In the genomic region with DNA sequence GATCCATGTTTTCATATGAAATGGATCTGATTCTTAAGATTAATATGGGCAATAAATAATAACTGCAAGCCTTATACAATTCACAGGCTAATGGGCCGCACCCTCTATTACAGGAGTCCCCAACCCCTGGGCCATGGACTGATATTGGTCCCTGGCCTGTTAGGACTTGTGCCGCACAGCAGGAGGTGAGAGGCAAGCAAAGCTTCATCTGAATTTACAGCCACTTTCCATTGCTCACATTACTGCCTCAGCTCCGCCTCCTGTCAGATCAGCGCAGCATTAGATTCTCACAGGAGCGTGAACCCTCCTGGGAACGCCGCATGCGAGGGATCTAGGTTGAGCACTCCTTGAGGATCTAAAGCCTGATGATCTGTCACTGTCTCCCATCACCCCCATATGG, we compare ENCODE assay signal across 10 cellular contexts.
DNase-seq lines count a peak whose midpoint lies in the region; ATAC-seq and TF ChIP-seq lines count a peak whose summit lies in the region.
"Had no signal": no experiment of that assay in that cellular context is flagged by ENCODE, and none has a peak within 500 bp of the region (broad histone marks: within the 10 kb centered on the region; RNA-seq: fewer than 3 reads in every experiment).

No MANE protein-coding gene starts in this region.

- TF ChIP-seq CTCF in retinal pigment epithelial cell (conservative IDR thresholded peaks at IDR 0.05; ENCODE audit: low read depth, low read length), result peak; percentile 8

- H3K9me3 ChIP-seq in endocrine pancreas (ENCODE audit: control insufficient read depth, low read length), result no peaks in the 10 kb centered on the region
- H3K9me3 ChIP-seq: thyroid gland had no signal

- no peaks in the 10 kb centered on the region for H3K36me3 ChIP-seq in endocrine pancreas (ENCODE audit: control insufficient read depth, insufficient read depth, low read length)
- H3K36me3 ChIP-seq: thyroid gland had no signal

- H3K4me3 ChIP-seq in endocrine pancreas (ENCODE audit: control insufficient read depth, insufficient read depth, low read length) (peak overlapping the region; percentile 72), retinal pigment epithelial cell (ENCODE audit: low read length) (no peak overlapping the region)
- H3K4me3 ChIP-seq: thyroid gland had no signal

- H3K27me3 ChIP-seq in endocrine pancreas (ENCODE audit: control insufficient read depth, insufficient read depth, low read length), result no peaks in the 10 kb centered on the region
- H3K27me3 ChIP-seq: thyroid gland had no signal

- ATAC-seq in HG03521 (IDR thresholded peaks at IDR 0.05; ENCODE audit: unreplicated experiment), result no peak
- no peak for ATAC-seq in GM21723 (IDR thresholded peaks at IDR 0.05; ENCODE audit: unreplicated experiment)
- ATAC-seq: naive thymus-derived CD4-positive, alpha-beta T cell had no signal

- peak; percentile 89 for DNase-seq in NCI-H345 treated with DMSO at 0.1 percent for 48 hours (lab: John Stamatoyannopoulos, UW; ENCODE audit: unreplicated experiment)
- peak; percentile 39 for DNase-seq in retinal pigment epithelial cell (ENCODE audit: low read depth)
- no peak for DNase-seq in DMS53 (lab: John Stamatoyannopoulos, UW)
- DNase-seq: activated CD4-positive, alpha-beta T cell treated with anti-CD3 and anti-CD28 coated beads, Interleukin-2, amount 50 U/mL, for 4 hours; naive thymus-derived CD4-positive, alpha-beta T cell; thyroid gland had no signal

- no peak overlapping the region for H3K9ac ChIP-seq in endocrine pancreas (ENCODE audit: control insufficient read depth, insufficient read depth, low read length)

- H3K4me1 ChIP-seq in endocrine pancreas (ENCODE audit: control insufficient read depth, insufficient read depth, low read length), result peaks cover 19% of the 10 kb centered on the region

- TF ChIP-seq RAD21 in Ishikawa (IDR thresholded peaks at IDR 0.05; ENCODE audit: low read depth), result no peak

- TF ChIP-seq EP300 in Ishikawa (IDR thresholded peaks at IDR 0.05; ENCODE audit: borderline replicate concordance), result peak; percentile 63

TF ChIP-seq in Ishikawa, 13 proteins besides CTCF, POLR2A, EP300 and RAD21:
- TF ChIP-seq TAF1 (IDR thresholded peaks at IDR 0.05; ENCODE audit: low read depth) (no peak), MAX (IDR thresholded peaks at IDR 0.05) (peak; percentile 84), EGR1 (IDR thresholded peaks at IDR 0.05) (no peak), CEBPB (IDR thresholded peaks at IDR 0.05) (peak; percentile 41; the same call in 1 of the 2 replicates), TCF12 (IDR thresholded peaks at IDR 0.05; ENCODE audit: low read depth) (peak; percentile 85), TEAD4 (IDR thresholded peaks at IDR 0.05) (peak; percentile 69), NFIC (IDR thresholded peaks at IDR 0.05) (peak; percentile 58)
